In the genomic region with DNA sequence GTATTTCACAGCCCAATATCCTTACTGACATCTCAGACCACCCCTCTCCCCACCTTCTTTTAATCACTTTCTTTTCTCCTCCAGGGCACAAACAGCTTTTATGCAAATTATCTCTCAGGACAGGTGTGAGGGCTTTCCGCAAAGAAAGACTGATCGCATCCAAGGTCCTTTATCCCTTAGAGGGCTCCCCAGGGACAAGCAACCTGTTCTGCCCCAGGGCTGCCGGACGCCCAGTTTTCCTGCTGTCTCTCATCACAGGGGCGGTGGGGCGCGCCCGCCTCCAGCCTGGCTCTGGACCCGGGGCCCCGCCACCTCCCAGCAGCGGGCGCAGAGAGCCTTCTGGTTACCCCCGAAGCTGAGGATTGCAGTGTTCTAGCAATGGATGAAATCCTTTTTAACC, we compare ENCODE assay signal across 8 cellular contexts.
DNase-seq lines count a peak whose midpoint lies in the region; ATAC-seq and TF ChIP-seq lines count a peak whose summit lies in the region.

No MANE protein-coding gene starts in this region.

- peak overlapping the region; percentile 95 for H3K14ac ChIP-seq in H9 (ENCODE audit: insufficient read depth, low read length)

- no peaks in the 10 kb centered on the region for H3K9me3 ChIP-seq in H9 (ENCODE audit: control insufficient read depth, low read depth, low read length)
- no peaks in the 10 kb centered on the region for H3K9me3 ChIP-seq in OCI-LY7 (ENCODE audit: low read length)
- no peaks in the 10 kb centered on the region for H3K9me3 ChIP-seq in esophagus muscularis mucosa
- no peaks in the 10 kb centered on the region for H3K9me3 ChIP-seq in prostate gland

- H3K79me2 ChIP-seq in H9 (ENCODE audit: insufficient read depth, low read length), result no peaks in the 10 kb centered on the region
- H3K79me2 ChIP-seq in OCI-LY7 (ENCODE audit: insufficient read depth, low read depth, low read length), result no peaks in the 10 kb centered on the region

- intact Hi-C loops in OCI-LY7 (cut with micrococcal nuclease; ENCODE audit: unreplicated experiment) (loop anchor here (2.0 to 5.0 kb wide), 2 partner anchors 26 to 448 kb away; a partner anchor contains a TSS), esophagus muscularis mucosa (cut with DNase I) (loop anchor here (5.0 to 10.0 kb wide), 3 partner anchors 68 to 448 kb away; a partner anchor contains a TSS), prostate gland (cut with DNase I) (no loop called here)

- H3T11ph ChIP-seq in H9 (ENCODE audit: low read length), result no peak overlapping the region

- H3K23ac ChIP-seq in H9 (ENCODE audit: insufficient read length, low read depth, low read length), result no peak overlapping the region

- H3K36me3 ChIP-seq in OCI-LY7 (ENCODE audit: insufficient read depth, low read length) (no peaks in the 10 kb centered on the region), esophagus muscularis mucosa (no peaks in the 10 kb centered on the region), prostate gland (no peaks in the 10 kb centered on the region)

- H2BK20ac ChIP-seq in H9 (ENCODE audit: low read depth, low read length, poor library complexity, severe bottlenecking), result no peak overlapping the region

- H2AFZ ChIP-seq in H9 (ENCODE audit: low read length) (no peak overlapping the region), OCI-LY7 (ENCODE audit: low read length) (peak overlapping the region; percentile 83)

- H4K20me1 ChIP-seq in H9 (ENCODE audit: control insufficient read depth, insufficient read depth, insufficient read length), result no peaks in the 10 kb centered on the region
- no peaks in the 10 kb centered on the region for H4K20me1 ChIP-seq in OCI-LY7 (ENCODE audit: insufficient read depth, low read length)

- CTCF ChIA-PET in OCI-LY7 (lab: Charles Lee; ENCODE audit: unreplicated experiment), result no interaction called here

- H4K8ac ChIP-seq in H9 (replicated peaks; ENCODE audit: insufficient read length, low read depth, low read length), result no peak overlapping the region

- TF ChIP-seq POLR2A in esophagus muscularis mucosa (IDR thresholded peaks at IDR 0.05; ENCODE audit: low read depth), result no peak
- TF ChIP-seq POLR2A in prostate gland (IDR thresholded peaks at IDR 0.05), result no peak

- H3K9ac ChIP-seq in H9 (ENCODE audit: extremely low read depth, insufficient read length, low read length), result no peak overlapping the region

- POLR2A ChIA-PET in OCI-LY7 (lab: Charles Lee), result interaction anchor here (0.6 to 7.4 kb wide), 7 partner anchors 13 to 1045 kb away, joined by 3 to 57 read pairs (median 5); no protein-coding TSS in a partner anchor

- peak overlapping the region; percentile 72 to 76; a peak in 4 of 5 replicates for H3K4me3 Mint-ChIP-seq in H9

- BruUV-seq in OCI-LY7 (replicated peaks; lab: Mats Ljungman, UMichigan), result no TSS peak

- H3K18ac ChIP-seq in H9 (ENCODE audit: insufficient read length, low read depth, low read length), result peak overlapping the region; percentile 99

- no peaks in the 10 kb centered on the region for H3K9me2 ChIP-seq in OCI-LY7 (ENCODE audit: insufficient read depth, low read length)

- no peak overlapping the region for H4K5ac ChIP-seq in H9 (ENCODE audit: insufficient read length, low read depth, low read length)

- no peak for TF ChIP-seq EP300 in esophagus muscularis mucosa (IDR thresholded peaks at IDR 0.05)

- peak overlapping the region; percentile 70 for H3K4me2 ChIP-seq in H9 (ENCODE audit: insufficient read depth, insufficient read length, low read length)
- peak overlapping the region; percentile 89 for H3K4me2 ChIP-seq in OCI-LY7 (ENCODE audit: low read length)

- H3K27me3 ChIP-seq in H9 (ENCODE audit: insufficient read depth, low read length) (no peaks in the 10 kb centered on the region), esophagus muscularis mucosa (no peaks in the 10 kb centered on the region), prostate gland (replicated peaks; ENCODE audit: insufficient read depth) (no peaks in the 10 kb centered on the region)

- H2BK12ac ChIP-seq in H9 (ENCODE audit: insufficient read length, low read depth, low read length), result no peak overlapping the region

- TF ChIP-seq CTCF in H9 (conservative IDR thresholded peaks at IDR 0.05) (no peak), OCI-LY7 (conservative IDR thresholded peaks at IDR 0.05; ENCODE audit: low read length) (no peak), esophagus muscularis mucosa (IDR thresholded peaks at IDR 0.05) (no peak), prostate gland (IDR thresholded peaks at IDR 0.05) (no peak)

- peaks cover 15% of the 10 kb centered on the region for H3K27me3 Mint-ChIP-seq in H9 (ENCODE audit: low read depth)

- no peak overlapping the region for H4K91ac ChIP-seq in H9 (ENCODE audit: insufficient read length, low read depth, low read length)

- H2BK15ac ChIP-seq in H9 (ENCODE audit: low read depth, low read length), result no peak overlapping the region

- peak overlapping the region in 2 of 3 experiments; percentile 86 to 94; a peak in 4 of 7 replicates for H3K27ac Mint-ChIP-seq in H9

- H2BK120ac ChIP-seq in H9 (ENCODE audit: low read depth, low read length, poor library complexity, severe bottlenecking), result peak overlapping the region; percentile 71

- no peak for ATAC-seq in HG02981 (IDR thresholded peaks at IDR 0.05; ENCODE audit: unreplicated experiment)
- no peak for ATAC-seq in activated CD4-positive, CD25-positive, alpha-beta regulatory T cell treated with anti-CD3 and anti-CD28 coated beads, Interleukin-2, amount 50 U/mL, for 24 hours
- no peak for ATAC-seq in GM19397 (IDR thresholded peaks at IDR 0.05; ENCODE audit: unreplicated experiment)

- no peak overlapping the region for H3K4ac ChIP-seq in H9 (ENCODE audit: low read depth, low read length)

- peaks cover 3% of the 10 kb centered on the region; the same call in 1 of the 2 replicates for H3K4me1 ChIP-seq in H9 (ENCODE audit: insufficient read depth, low read length)
- H3K4me1 ChIP-seq in OCI-LY7 (ENCODE audit: insufficient read depth, low read length, poor library complexity, severe bottlenecking), result peaks cover 63% of the 10 kb centered on the region
- H3K4me1 ChIP-seq in esophagus muscularis mucosa, result peaks cover 25 to 35% (median 32%) of the 10 kb centered on the region in 4 donors
- no peaks in the 10 kb centered on the region for H3K4me1 ChIP-seq in prostate gland (replicated peaks)

- peak overlapping the region; percentile 66 for H3K4me3 ChIP-seq in OCI-LY7 (ENCODE audit: low read depth, low read length, poor library complexity, severe bottlenecking)
- H3K4me3 ChIP-seq in esophagus muscularis mucosa, result peak overlapping the region; percentile 68 to 86 (median 70)
- H3K4me3 ChIP-seq in prostate gland, result peak overlapping the region in 1 of 2 donors; percentile 52

- DNase-seq in H9 (peak; percentile 60), OCI-LY7 (ENCODE audit: low spot score) (peak; percentile 85), esophagus muscularis mucosa (ENCODE audit: extremely low spot score) (no peak), prostate gland (ENCODE audit: low spot score) (no peak), A172 (ENCODE audit: low spot score) (no peak)

- peaks cover 25 to 28% of the 10 kb centered on the region in 2 experiments for H3K4me1 Mint-ChIP-seq in H9

- H3K27ac ChIP-seq in H9 (ENCODE audit: insufficient read length, low read depth, low read length) (no peak overlapping the region), OCI-LY7 (ENCODE audit: low read depth, low read length, poor library complexity, severe bottlenecking) (peak overlapping the region; percentile 80), esophagus muscularis mucosa (replicated peaks in 1 of 4) (peak overlapping the region; percentile 90 to 95 (median 94)), prostate gland (peak overlapping the region; percentile 79 to 93)

- H2BK5ac ChIP-seq in H9 (ENCODE audit: insufficient read length, low read length), result no peak overlapping the region

- H3K23me2 ChIP-seq in H9 (ENCODE audit: insufficient read length, low read depth, low read length, poor library complexity, severe bottlenecking), result peaks cover 3% of the 10 kb centered on the region

- no peak overlapping the region for H2AK5ac ChIP-seq in H9 (ENCODE audit: insufficient read length, low read length)

- no CpG with 5 or more reads among the region's 13 CpGs for WGBS in H9 (ENCODE audit: extremely low coverage, insufficient read length, low lambda C conversion rate)
- WGBS in esophagus muscularis mucosa, result 68% methylated on average over 12 of the region's 13 CpGs
- WGBS in prostate gland, result 80% methylated on average over 13 of the region's 13 CpGs

- no peaks in the 10 kb centered on the region; a peak in 2 of 5 replicates for H3K9me3 Mint-ChIP-seq in H9

- no peak overlapping the region for H3K56ac ChIP-seq in H9 (ENCODE audit: insufficient read length, low read depth, low read length)

- H3K79me1 ChIP-seq in H9 (ENCODE audit: insufficient read depth, low read depth, low read length, poor library complexity, severe bottlenecking), result no peaks in the 10 kb centered on the region

- H3K36me3 Mint-ChIP-seq in H9 (ENCODE audit: insufficient read depth in 1 of 3, low read depth in 3 of 3), result no peaks in the 10 kb centered on the region

Comparison
In these comparisons a context has a peak if more than half of its experiments do, and no peak if none do; other contexts are left out.
1. DNase-seq: peak in H9 (single experiment) and OCI-LY7 (single experiment); none in esophagus muscularis mucosa (single experiment), prostate gland (single experiment) and A172 (single experiment).